29 cellular contexts compared by ENCODE assay signal in the genomic region with DNA sequence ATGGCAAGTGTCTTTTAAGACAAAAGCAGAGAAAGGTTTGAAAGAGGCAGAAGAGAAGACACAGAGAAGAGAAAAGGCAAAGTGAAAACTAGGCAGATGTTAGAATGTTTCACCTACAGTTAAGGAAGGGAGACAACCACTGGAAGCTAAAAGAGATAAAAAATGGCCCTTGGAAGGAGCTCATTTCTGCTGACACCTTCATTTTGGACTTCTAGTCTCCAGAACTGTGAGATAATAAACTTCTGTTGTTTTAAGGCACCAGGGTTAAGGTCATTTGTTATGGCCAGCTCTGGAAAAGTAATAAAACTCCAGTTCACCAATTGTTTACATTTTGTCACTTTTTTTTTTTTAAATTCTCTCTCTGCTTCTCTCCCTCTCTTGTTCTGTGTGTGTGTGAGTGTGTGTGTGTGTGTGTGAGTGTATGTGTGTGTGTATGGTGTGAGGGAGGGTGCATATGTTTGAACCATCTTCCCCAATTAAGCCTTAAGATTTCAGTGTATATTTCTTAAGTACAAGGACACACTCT.
"Had no signal": no experiment of that assay in that cellular context is flagged by ENCODE, and none has a peak within 500 bp of the region (broad histone marks: within the 10 kb centered on the region; RNA-seq: fewer than 3 reads in every experiment).

No MANE protein-coding gene starts in this region.

- H3K27me3 ChIP-seq: left lung, pancreas, sigmoid colon, spleen, suprapubic skin, tibial artery, upper lobe of right lung had no signal

- H3K4me1 ChIP-seq: left lung, lower lobe of right lung, pancreas, prostate gland, sigmoid colon, spleen, suprapubic skin, tibial artery, upper lobe of right lung had no signal

- H3K27ac Mint-ChIP-seq: mesothelial cell of epicardium; naive B cell; natural killer cell; stimulated activated effector memory CD8-positive, alpha-beta T cell treated with anti-CD3 and anti-CD28 coated beads, Interleukin-12 subunit alpha, Interleukin-12 subunit beta, amount 100 ng/mL, for 72 hours; stimulated activated naive CD8-positive, alpha-beta T cell treated with anti-CD3 and anti-CD28 coated beads, Interleukin-15, Interleukin-2, amounts not matched to agents 100 ng/mL and 50 ng/mL, for 24 hours had no signal

- DNase-seq: hippocampal formation; kidney glomerular epithelial cell; left cardiac atrium; left lung; lower lobe of right lung; mammary epithelial cell; mesendoderm; naive B cell; natural killer cell; nucleus accumbens; pancreas; posterior cingulate gyrus; retina; right cardiac atrium; sigmoid colon; small intestine; spleen; stimulated activated CD4-positive, alpha-beta T cell treated with anti-CD3 and anti-CD28 coated beads, Interleukin-4, amount 100 ng/mL, for 24 hours; stimulated activated naive CD4-positive, alpha-beta T cell; tibial artery; trophoblast cell; upper lobe of right lung had no signal

- H3K4me3 ChIP-seq: left lung, lower lobe of right lung, pancreas, prostate gland, sigmoid colon, spleen, suprapubic skin, thoracic aorta, tibial artery, upper lobe of right lung had no signal

- H3K4me3 Mint-ChIP-seq: mesothelial cell of epicardium; naive B cell; natural killer cell; neural crest cell; stimulated activated effector memory CD8-positive, alpha-beta T cell treated with anti-CD3 and anti-CD28 coated beads, Interleukin-12 subunit alpha, Interleukin-12 subunit beta, amount 100 ng/mL, for 72 hours; stimulated activated naive CD8-positive, alpha-beta T cell treated with anti-CD3 and anti-CD28 coated beads, Interleukin-15, Interleukin-2, amounts not matched to agents 100 ng/mL and 50 ng/mL, for 24 hours had no signal

- H3K4me1 Mint-ChIP-seq: naive B cell; natural killer cell; neural crest cell; stimulated activated effector memory CD8-positive, alpha-beta T cell treated with anti-CD3 and anti-CD28 coated beads, Interleukin-12 subunit alpha, Interleukin-12 subunit beta, amount 100 ng/mL, for 72 hours had no signal

- H3K36me3 Mint-ChIP-seq: naive B cell; natural killer cell; stimulated activated effector memory CD8-positive, alpha-beta T cell treated with anti-CD3 and anti-CD28 coated beads, Interleukin-12 subunit alpha, Interleukin-12 subunit beta, amount 100 ng/mL, for 72 hours had no signal

- H3K27me3 Mint-ChIP-seq: naive B cell; stimulated activated naive CD8-positive, alpha-beta T cell treated with anti-CD3 and anti-CD28 coated beads, Interleukin-15, Interleukin-2, amounts not matched to agents 100 ng/mL and 50 ng/mL, for 24 hours had no signal

- H3K36me3 ChIP-seq: lower lobe of right lung, pancreas, prostate gland, sigmoid colon, suprapubic skin, thoracic aorta, tibial artery, upper lobe of right lung had no signal

- H3K9me3 ChIP-seq: left lung, lower lobe of right lung, pancreas, prostate gland, suprapubic skin, thoracic aorta, tibial artery, upper lobe of right lung had no signal

- ATAC-seq: left cardiac atrium; left lung; lower lobe of right lung; natural killer cell; pancreas; right cardiac atrium; stimulated activated effector memory CD8-positive, alpha-beta T cell treated with anti-CD3 and anti-CD28 coated beads, Interleukin-12 subunit alpha, Interleukin-12 subunit beta, amount 100 ng/mL, for 72 hours; upper lobe of right lung had no signal

- H3K9me3 Mint-ChIP-seq: naive B cell; neural crest cell; stimulated activated naive CD8-positive, alpha-beta T cell treated with anti-CD3 and anti-CD28 coated beads, Interleukin-15, Interleukin-2, amounts not matched to agents 100 ng/mL and 50 ng/mL, for 24 hours had no signal

- H3K27ac ChIP-seq: left lung, lower lobe of right lung, pancreas, prostate gland, sigmoid colon, spleen, suprapubic skin, thoracic aorta, tibial artery, upper lobe of right lung had no signal
